In the genomic region with DNA sequence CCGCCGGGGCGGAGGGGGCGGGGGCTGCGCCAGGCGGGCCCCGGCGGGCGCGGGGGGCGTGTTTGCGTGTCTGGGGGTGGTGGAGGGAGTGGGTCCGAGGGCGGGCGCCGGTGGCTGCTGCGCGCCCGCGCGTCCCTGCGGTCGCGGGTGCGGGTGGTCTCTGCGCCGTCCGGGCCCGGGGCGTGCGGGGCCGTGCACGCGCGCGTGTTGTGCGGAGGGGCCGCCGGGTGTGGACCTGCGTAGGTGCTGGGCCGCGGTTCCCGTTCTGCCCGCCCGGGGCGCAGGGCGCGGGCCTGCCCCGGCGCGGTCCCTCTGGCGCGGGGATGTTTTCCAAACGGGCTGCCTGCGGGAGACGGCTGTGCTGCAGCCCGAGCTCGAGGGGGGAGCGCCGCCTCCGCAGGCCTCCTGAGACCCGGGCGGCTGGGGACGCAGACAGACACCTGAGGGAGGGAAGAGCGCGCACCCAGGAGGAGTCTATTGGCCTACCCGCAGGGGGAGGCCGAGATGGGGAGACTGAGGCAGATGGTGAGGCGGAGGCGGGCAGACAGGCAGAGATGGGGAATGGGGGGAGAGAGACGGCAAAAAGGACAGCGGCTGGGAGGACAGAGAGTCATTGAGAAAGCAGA, we compare ENCODE assay signal across 9 cellular contexts. TPM values are rescaled to one million over a fixed set of nuclear protein-coding genes. Genes with fewer than 3 reads are reported as not detected.
A peak's percentile ranks its signal among the peaks of the same experiment; 100 is the strongest.
DNase-seq lines count a peak whose midpoint lies in the region; ATAC-seq lines count a peak whose summit lies in the region.
"Had no signal": no experiment of that assay in that cellular context is flagged by ENCODE, and none has a peak within 500 bp of the region (broad histone marks: within the 10 kb centered on the region; RNA-seq: fewer than 3 reads in every experiment).

No MANE protein-coding gene starts in this region.

- peak overlapping the region; percentile 71 for H3K14ac ChIP-seq in trophoblast cell (ENCODE audit: low read length)

- H3K4me1 Mint-ChIP-seq in activated CD4-positive, alpha-beta memory T cell treated with anti-CD3 and anti-CD28 coated beads, Interleukin-2, amount 10 ng/mL, durations not matched to agents 7 days and 5 days = peaks cover 34% of the 10 kb centered on the region

- peak overlapping the region; percentile 24 for H2BK5ac ChIP-seq in trophoblast cell (ENCODE audit: low read depth, low read length, poor library complexity)

- no peak overlapping the region for H3K27ac Mint-ChIP-seq in activated CD4-positive, alpha-beta memory T cell treated with anti-CD3 and anti-CD28 coated beads, Interleukin-2, amount 10 ng/mL, durations not matched to agents 7 days and 5 days

- H3K9me3 Mint-ChIP-seq in activated CD4-positive, alpha-beta memory T cell treated with anti-CD3 and anti-CD28 coated beads, Interleukin-2, amount 10 ng/mL, durations not matched to agents 7 days and 5 days = no peaks in the 10 kb centered on the region

- peaks cover 9% of the 10 kb centered on the region for H3K79me1 ChIP-seq in trophoblast cell (ENCODE audit: low read length)

- peaks cover 0 to 3% of the 10 kb centered on the region in 2 experiments for H3K36me3 ChIP-seq in trophoblast cell (ENCODE audit: control insufficient read depth in 1 of 2, insufficient read depth in 2 of 2, low read length in 2 of 2)

- no peak overlapping the region for H2AK5ac ChIP-seq in trophoblast cell (ENCODE audit: low read length)

- POLR2A ChIA-PET in activated CD4-positive, alpha-beta memory T cell treated with anti-CD3 and anti-CD28 coated beads, Interleukin-2, amount 10 ng/mL, durations not matched to agents 7 days and 5 days (lab: Charles Lee) = interaction anchor here (0.6 to 4.5 kb wide), 9 partner anchors 9 to 1805 kb away, joined by 3 to 28 read pairs (median 4); partner anchors contain the start of genes C11orf24, DPP3, MRPL11 and RBM14

- no peak overlapping the region for H3K27ac ChIP-seq in trophoblast cell (ENCODE audit: low read depth, low read length)
- H3K27ac ChIP-seq: epithelial cell of prostate had no signal

- DNase-seq in EL (peak; percentile 40), head of caudate nucleus (peak in 36 of 42 donors; percentile 9 to 68 (median 48)), trophoblast cell (peak; percentile 20 to 60), kidney glomerular epithelial cell (lab: John Stamatoyannopoulos, UW) (no peak), SKM-1 treated with dmso at 0.1 percent for 144 hours (lab: John Stamatoyannopoulos, UW; ENCODE audit: unreplicated experiment) (no peak)
- DNase-seq in activated CD4-positive, alpha-beta memory T cell treated with anti-CD3 and anti-CD28 coated beads, Interleukin-2, amount 10 ng/mL, durations not matched to agents 7 days and 5 days = no peak

- H4K8ac ChIP-seq in trophoblast cell (ENCODE audit: low read depth, low read length) = peak overlapping the region; percentile 62

- no peaks in the 10 kb centered on the region for H3K36me3 Mint-ChIP-seq in activated CD4-positive, alpha-beta memory T cell treated with anti-CD3 and anti-CD28 coated beads, Interleukin-2, amount 10 ng/mL, durations not matched to agents 7 days and 5 days (ENCODE audit: low read depth)

- no peak overlapping the region for H2BK12ac ChIP-seq in trophoblast cell (ENCODE audit: low read length)

- H3K4me3 Mint-ChIP-seq in activated CD4-positive, alpha-beta memory T cell treated with anti-CD3 and anti-CD28 coated beads, Interleukin-2, amount 10 ng/mL, durations not matched to agents 7 days and 5 days = peak overlapping the region; percentile 87

- H3K4me2 ChIP-seq in trophoblast cell (ENCODE audit: low read length) = peak overlapping the region; percentile 80

- no peaks in the 10 kb centered on the region for H3K27me3 Mint-ChIP-seq in activated CD4-positive, alpha-beta memory T cell treated with anti-CD3 and anti-CD28 coated beads, Interleukin-2, amount 10 ng/mL, durations not matched to agents 7 days and 5 days

- peaks cover 4% of the 10 kb centered on the region for H3K79me2 ChIP-seq in trophoblast cell (ENCODE audit: control insufficient read depth, insufficient read depth, low read length, poor library complexity)

- H3K27me3 ChIP-seq in trophoblast cell (ENCODE audit: insufficient read depth, low read length) = no peaks in the 10 kb centered on the region

- ATAC-seq in GM19397 (IDR thresholded peaks at IDR 0.05; ENCODE audit: unreplicated experiment) (peak; percentile 35), HG03571 (IDR thresholded peaks at IDR 0.05; ENCODE audit: unreplicated experiment) (peak; percentile 38)

- intact Hi-C loops in head of caudate nucleus (cut with DNase I) = no loop called here

- H3K4me1 ChIP-seq in trophoblast cell (ENCODE audit: control insufficient read depth in 1 of 2, insufficient read depth in 2 of 2, low read length in 2 of 2) = peaks cover 9 to 10% of the 10 kb centered on the region in 2 experiments

- H3K9me3 ChIP-seq in trophoblast cell (ENCODE audit: insufficient read depth, low read depth, low read length) = no peaks in the 10 kb centered on the region

- H3K23ac ChIP-seq in trophoblast cell (ENCODE audit: low read length) = no peak overlapping the region

- WGBS in trophoblast cell (ENCODE audit: extremely low coverage, insufficient coverage, insufficient read length) = no CpG with 5 or more reads among the region's 72 CpGs

- no peak overlapping the region for H2BK120ac ChIP-seq in trophoblast cell (ENCODE audit: insufficient read depth, low read length, poor library complexity)

- H4K91ac ChIP-seq in trophoblast cell (ENCODE audit: low read depth, low read length) = peak overlapping the region; percentile 25

- peak overlapping the region; percentile 79 for H2AFZ ChIP-seq in trophoblast cell (ENCODE audit: insufficient read depth, low read length, poor library complexity)

- CTCF ChIA-PET in activated CD4-positive, alpha-beta memory T cell treated with anti-CD3 and anti-CD28 coated beads, Interleukin-2, amount 10 ng/mL, durations not matched to agents 7 days and 5 days (lab: Charles Lee) = interaction anchor here (0.6 to 5.9 kb wide), 7 partner anchors 12 to 211 kb away, joined by 3 to 37 read pairs (median 3); partner anchors contain the start of genes BBS1, DPP3, MRPL11 and RBM4B

- peak overlapping the region; percentile 64 for H3K18ac ChIP-seq in trophoblast cell (ENCODE audit: low read length)

- H4K12ac ChIP-seq in trophoblast cell (ENCODE audit: low read depth, low read length) = peak overlapping the region; percentile 52

- H3K9ac ChIP-seq in trophoblast cell (ENCODE audit: low read length) = peak overlapping the region; percentile 54

- H3K4me3 ChIP-seq in trophoblast cell (ENCODE audit: low read depth, low read length) = peak overlapping the region; percentile 88

- peak overlapping the region; percentile 14 for H3K4ac ChIP-seq in trophoblast cell (ENCODE audit: low read depth, low read length)

RNA-seq across cellular contexts. Expression of gene PELI3, which starts 0.4 kb away (rescaled TPM):
- total RNA-seq in activated CD4-positive, alpha-beta memory T cell treated with anti-CD3 and anti-CD28 coated beads, Interleukin-2, amount 10 ng/mL, durations not matched to agents 7 days and 5 days = 1 to 10 TPM; 6.8 to 7.5 TPM
- 3.7 and 4.1 TPM in 2 replicates for polyA plus RNA-seq in trophoblast cell (2013)

RNA-seq across cellular contexts. Expression of gene DPP3, which starts 13.1 kb away (rescaled TPM):
- 10 to 100 TPM; 59.3 to 60.6 TPM for total RNA-seq in activated CD4-positive, alpha-beta memory T cell treated with anti-CD3 and anti-CD28 coated beads, Interleukin-2, amount 10 ng/mL, durations not matched to agents 7 days and 5 days
- 30.5 and 31.9 TPM in 2 replicates for polyA plus RNA-seq in trophoblast cell (2013)

RNA-seq across cellular contexts. Expression of gene MRPL11, which starts 28.5 kb away (rescaled TPM):
- 10 to 100 TPM; 44.2 to 55.3 TPM for total RNA-seq in activated CD4-positive, alpha-beta memory T cell treated with anti-CD3 and anti-CD28 coated beads, Interleukin-2, amount 10 ng/mL, durations not matched to agents 7 days and 5 days
- polyA plus RNA-seq in trophoblast cell (2013) = 63.3 and 69.5 TPM in 2 replicates

RNA-seq across cellular contexts. Expression of gene BBS1, which starts 43.3 kb away (rescaled TPM):
- total RNA-seq in activated CD4-positive, alpha-beta memory T cell treated with anti-CD3 and anti-CD28 coated beads, Interleukin-2, amount 10 ng/mL, durations not matched to agents 7 days and 5 days = 10 to 100 TPM; 16.8 to 16.9 TPM
- 14.4 and 16.4 TPM in 2 replicates for polyA plus RNA-seq in trophoblast cell (2013)

RNA-seq across cellular contexts. Expression of gene NPAS4, which starts 46.3 kb away (rescaled TPM):
- total RNA-seq in activated CD4-positive, alpha-beta memory T cell treated with anti-CD3 and anti-CD28 coated beads, Interleukin-2, amount 10 ng/mL, durations not matched to agents 7 days and 5 days = under 1 TPM in 1 of 2 experiments, not detected in 1; 0.20 TPM
- 0.08 and 0.18 TPM in 2 replicates for polyA plus RNA-seq in trophoblast cell (2013)

Comparison
In these comparisons a context has a peak if more than half of its experiments do, and no peak if none do; other contexts are left out.
1. DNase-seq: peak in EL (single experiment), head of caudate nucleus (36 of 42) and trophoblast cell (2 of 2); none in activated CD4-positive, alpha-beta memory T cell treated with anti-CD3 and anti-CD28 coated beads, Interleukin-2, amount 10 ng/mL, durations not matched to agents 7 days and 5 days (single experiment), kidney glomerular epithelial cell (single experiment) and SKM-1 treated with dmso at 0.1 percent for 144 hours (single experiment).